10 cellular contexts compared by ENCODE assay signal in genomic region chr1:175481126-175482071, GRCh38.
DNase-seq lines count a peak whose midpoint lies in the region; ATAC-seq and TF ChIP-seq lines count a peak whose summit lies in the region.
"Had no signal": no experiment of that assay in that cellular context is flagged by ENCODE, and none has a peak within 500 bp of the region (broad histone marks: within the 10 kb centered on the region; RNA-seq: fewer than 3 reads in every experiment).

No MANE protein-coding gene starts in this region.

- H2AK9ac ChIP-seq in IMR-90 (replicated peaks; ENCODE audit: low read depth, low read length, poor library complexity), result no peak overlapping the region

- no peaks in the 10 kb centered on the region for H3K4me1 ChIP-seq in IMR-90 (ENCODE audit: control insufficient read depth, insufficient read depth, low read length)
- H3K4me1 ChIP-seq in heart left ventricle, result no peaks in the 10 kb centered on the region

- no peaks in the 10 kb centered on the region for H3K4me1 Mint-ChIP-seq in activated T-cell treated with anti-CD3 and anti-CD28 coated beads, Interleukin-2, amount 50 U/mL, for 4 hours (ENCODE audit: low read depth)
- H3K4me1 Mint-ChIP-seq: naive B cell had no signal

- no peak overlapping the region for H2AFZ ChIP-seq in IMR-90 (replicated peaks; ENCODE audit: low read length, poor library complexity)

- no peak overlapping the region for H2BK15ac ChIP-seq in IMR-90 (ENCODE audit: low read depth, low read length)

- H3K4me3 ChIP-seq in IMR-90 (ENCODE audit: insufficient read depth, low read depth, low read length), result no peak overlapping the region
- no peak overlapping the region for H3K4me3 ChIP-seq in heart left ventricle
- H3K4me3 ChIP-seq: SJSA1 had no signal

- no peak overlapping the region for H3K4me3 Mint-ChIP-seq in activated T-cell treated with anti-CD3 and anti-CD28 coated beads, Interleukin-2, amount 50 U/mL, for 4 hours
- H3K4me3 Mint-ChIP-seq: naive B cell had no signal

- peak; percentile 67 for ATAC-seq in IMR-90 (ENCODE audit: low read depth)
- ATAC-seq in heart left ventricle, result peak in 3 of 4 donors; percentile 34 to 55 (median 36)
- ATAC-seq in HG03571 (IDR thresholded peaks at IDR 0.05; ENCODE audit: unreplicated experiment), result no peak
- ATAC-seq in activated T-cell treated with anti-CD3 and anti-CD28 coated beads, Interleukin-2, amount 50 U/mL, for 4 hours, result no peak
- ATAC-seq in HG03045 (IDR thresholded peaks at IDR 0.05; ENCODE audit: unreplicated experiment), result no peak

- H3K56ac ChIP-seq in IMR-90 (ENCODE audit: extremely low read depth, insufficient read depth, low read length), result no peak overlapping the region

- H3K9me1 ChIP-seq in IMR-90 (ENCODE audit: insufficient read depth, low read length), result no peaks in the 10 kb centered on the region

- dilution Hi-C loops in IMR-90 (cut with HindIII; ENCODE audit: low sequenced_read_pairs, unreplicated experiment), result no loop called here

- H4K91ac ChIP-seq in IMR-90 (ENCODE audit: insufficient read depth, low read depth, low read length), result no peak overlapping the region

- no peak overlapping the region for H3K14ac ChIP-seq in IMR-90 (replicated peaks; ENCODE audit: low read depth, low read length)

- H3K18ac ChIP-seq in IMR-90 (ENCODE audit: low read depth, low read length), result no peak overlapping the region

- H2AK5ac ChIP-seq in IMR-90 (ENCODE audit: low read depth, low read length), result no peak overlapping the region

- H3K36me3 ChIP-seq in IMR-90 (ENCODE audit: control insufficient read depth, insufficient read depth, low read length), result no peaks in the 10 kb centered on the region
- no peaks in the 10 kb centered on the region for H3K36me3 ChIP-seq in heart left ventricle
- H3K36me3 ChIP-seq: SJSA1 had no signal

- no CpG with 5 or more reads among the region's 10 CpGs for WGBS in IMR-90 (ENCODE audit: extremely low coverage in 2 of 2, insufficient read length in 1 of 2), 2 experiments
- 46 to 49% (median 48%) methylated on average over 10 of the region's 10 CpGs for WGBS in heart left ventricle, 4 donors

- H3K27me3 ChIP-seq in IMR-90 (ENCODE audit: control insufficient read depth, insufficient read depth, low read length) (no peaks in the 10 kb centered on the region), heart left ventricle (peaks cover 0 to 9% (median 0%) of the 10 kb centered on the region in 9 donors)
- H3K27me3 ChIP-seq: SJSA1 had no signal

- H3K27me3 Mint-ChIP-seq in activated T-cell treated with anti-CD3 and anti-CD28 coated beads, Interleukin-2, amount 50 U/mL, for 4 hours (ENCODE audit: low read depth), result peaks cover 13% of the 10 kb centered on the region

- no peak overlapping the region for H2BK20ac ChIP-seq in IMR-90 (ENCODE audit: low read depth, low read length)

- no peak overlapping the region for H4K8ac ChIP-seq in IMR-90 (ENCODE audit: low read depth in 2 of 2, low read length in 2 of 2)

- no peaks in the 10 kb centered on the region for H4K20me1 ChIP-seq in IMR-90 (ENCODE audit: insufficient read depth, low read length)

- H3K9me3 ChIP-seq in IMR-90 (ENCODE audit: control insufficient read depth, insufficient read depth, low read length) (no peaks in the 10 kb centered on the region), heart left ventricle (no peaks in the 10 kb centered on the region)
- H3K9me3 ChIP-seq: SJSA1 had no signal

- CTCF ChIA-PET in IMR-90 (lab: Yijun Ruan, JAX), result no interaction called here

- TF ChIP-seq CTCF in IMR-90 (conservative IDR thresholded peaks at IDR 0.05; ENCODE audit: low read depth, low read length) (peak; percentile 50), heart left ventricle (IDR thresholded peaks at IDR 0.05) (peak; percentile 37 to 72 (median 64))

- H3K36me3 Mint-ChIP-seq in activated T-cell treated with anti-CD3 and anti-CD28 coated beads, Interleukin-2, amount 50 U/mL, for 4 hours (ENCODE audit: insufficient read depth), result no peaks in the 10 kb centered on the region
- H3K36me3 Mint-ChIP-seq: naive B cell had no signal

- intact Hi-C loops in IMR-90 (cut with micrococcal nuclease), result loop anchor here (1.0 to 5.0 kb wide), 2 partner anchors 404 to 1211 kb away; no protein-coding TSS in a partner anchor
- intact Hi-C loops in heart left ventricle (cut with DNase I), result loop anchor here (2.0 to 10.0 kb wide), 12 partner anchors 243 to 593 kb away; partner anchors contain the start of gene TNR (in 6 of the 10)

- H3K4me2 ChIP-seq in IMR-90 (ENCODE audit: low read depth, low read length), result no peak overlapping the region

- BruUV-seq in IMR-90 (replicated peaks; lab: Mats Ljungman, UMichigan), result no TSS peak

- TF ChIP-seq RAD21 in IMR-90 (IDR thresholded peaks at IDR 0.05; ENCODE audit: low read length), result peak; percentile 44; the same call in 1 of the 2 replicates

- H3K27ac ChIP-seq in IMR-90 (ENCODE audit: insufficient read depth, low read length) (no peak overlapping the region), heart left ventricle (no peak overlapping the region)
- H3K27ac ChIP-seq: SJSA1 had no signal

- H3K9ac ChIP-seq in IMR-90 (ENCODE audit: low read depth, low read length), result no peak overlapping the region

- H2BK5ac ChIP-seq in IMR-90 (ENCODE audit: low read depth, low read length, poor library complexity, severe bottlenecking), result no peak overlapping the region

- no peaks in the 10 kb centered on the region for H3K9me3 Mint-ChIP-seq in activated T-cell treated with anti-CD3 and anti-CD28 coated beads, Interleukin-2, amount 50 U/mL, for 4 hours

- TF ChIP-seq POLR2A in IMR-90 (IDR thresholded peaks at IDR 0.05; ENCODE audit: low read depth, low read length) (no peak), heart left ventricle (IDR thresholded peaks at IDR 0.05) (no peak)

- no peak overlapping the region for H2BK120ac ChIP-seq in IMR-90 (ENCODE audit: low read depth, low read length)

- no peak overlapping the region for H4K5ac ChIP-seq in IMR-90 (ENCODE audit: low read depth, low read length)

- no peak overlapping the region for H3K23ac ChIP-seq in IMR-90 (ENCODE audit: low read depth, low read length)

- POLR2A ChIA-PET in IMR-90 (lab: Charles Lee; ENCODE audit: unreplicated experiment), result no interaction called here

- H3K79me1 ChIP-seq in IMR-90 (ENCODE audit: low read depth in 1 of 2, low read length in 2 of 2), result no peaks in the 10 kb centered on the region

- H3K4ac ChIP-seq in IMR-90 (ENCODE audit: low read depth, low read length), result no peak overlapping the region

- DNase-seq in ELF-1 (ENCODE audit: low read depth, low spot score) (peak; percentile 10), IMR-90 (peak; percentile 16), SKM-1 (lab: John Stamatoyannopoulos, UW; ENCODE audit: unreplicated experiment) (peak; percentile 26), heart left ventricle (no peak), superior temporal gyrus (ENCODE audit: extremely low spot score) (peak; percentile 71)
- no peak for DNase-seq in activated T-cell treated with anti-CD3 and anti-CD28 coated beads, Interleukin-2, amount 50 U/mL, for 4 hours
- DNase-seq: naive B cell had no signal

- in situ Hi-C loops in IMR-90 (cut with MboI; ENCODE audit: low sequenced_read_pairs), result loop anchor here (25.0 kb wide), 1 partner anchor 581 kb away; no protein-coding TSS in a partner anchor

TF ChIP-seq in IMR-90, 13 proteins besides CTCF, POLR2A, EP300 and RAD21:
- no peak for TF ChIP-seq MXI1 (IDR thresholded peaks at IDR 0.05; ENCODE audit: borderline replicate concordance, low read depth, low read length)
- no peak for TF ChIP-seq RFX5 (IDR thresholded peaks at IDR 0.05; ENCODE audit: low read depth, low read length)
- TF ChIP-seq SMC3 (IDR thresholded peaks at IDR 0.05; ENCODE audit: low read depth, low read length), result peak; percentile 31; the same call in 1 of the 2 replicates
- TF ChIP-seq CEBPB (IDR thresholded peaks at IDR 0.05; ENCODE audit: low read depth, low read length), result peak; percentile 65

Comparison
In these comparisons a context has a peak if more than half of its experiments do, and no peak if none do; other contexts are left out.
1. DNase-seq: peak in ELF-1 (single experiment), IMR-90 (single experiment), SKM-1 (single experiment) and superior temporal gyrus (single experiment); none in heart left ventricle (0 of 5) and activated T-cell treated with anti-CD3 and anti-CD28 coated beads, Interleukin-2, amount 50 U/mL, for 4 hours (single experiment).
2. ATAC-seq: peak in IMR-90 (single experiment) and heart left ventricle (3 of 4); none in HG03571 (single experiment), activated T-cell treated with anti-CD3 and anti-CD28 coated beads, Interleukin-2, amount 50 U/mL, for 4 hours (0 of 2) and HG03045 (single experiment).